In the genomic region with DNA sequence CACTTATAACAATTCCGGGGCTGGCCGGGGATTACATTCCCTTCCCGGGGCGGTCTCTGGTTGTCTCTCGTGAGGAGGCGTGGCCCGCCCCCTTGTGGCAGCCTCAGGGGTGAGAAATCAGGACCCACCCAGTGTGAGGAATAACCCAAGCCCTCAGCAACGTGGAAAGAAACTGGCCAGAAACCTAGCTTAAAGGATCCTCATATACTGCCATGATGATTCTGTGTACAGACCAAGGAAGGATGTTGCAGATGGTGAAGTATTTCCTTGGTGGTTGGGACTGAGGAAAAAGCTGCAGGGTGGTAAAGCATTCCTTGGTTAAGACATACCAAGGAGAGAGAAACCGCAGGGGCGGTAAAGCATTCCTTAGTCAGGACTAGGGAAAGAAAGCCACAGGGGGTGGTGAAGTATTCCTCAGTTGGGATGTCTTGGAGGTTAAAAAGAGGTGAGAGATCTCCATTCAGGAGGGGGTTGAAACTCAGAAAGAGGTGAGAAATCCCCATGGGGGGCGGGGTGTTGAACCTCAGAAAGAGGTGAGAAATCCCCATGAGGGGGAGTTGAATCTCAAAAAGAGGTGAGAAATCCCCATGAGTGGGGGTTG, we compare ENCODE assay signal across 8 cellular contexts.
A peak's percentile ranks its signal among the peaks of the same experiment; 100 is the strongest.
DNase-seq lines count a peak whose midpoint lies in the region; ATAC-seq, FAIRE-seq and TF ChIP-seq lines count a peak whose summit lies in the region.

No MANE protein-coding gene starts in this region.

- no peaks in the 10 kb centered on the region for H3K79me2 ChIP-seq in HepG2 (ENCODE audit: insufficient read depth, low read length)
- H3K79me2 ChIP-seq in PC-9 (ENCODE audit: low read depth) = no peaks in the 10 kb centered on the region

- no peaks in the 10 kb centered on the region for H3K27me3 ChIP-seq in HepG2 (ENCODE audit: control insufficient read depth in 1 of 2, insufficient read depth in 2 of 2, low read length in 2 of 2)
- no peaks in the 10 kb centered on the region for H3K27me3 ChIP-seq in PC-9 (ENCODE audit: insufficient read depth, low read depth)

- H3K4me1 Mint-ChIP-seq in activated naive CD8-positive, alpha-beta T cell treated with anti-CD3 and anti-CD28 coated beads for 36 hours = peaks cover 25% of the 10 kb centered on the region

- CTCF ChIA-PET in HepG2 (lab: Yijun Ruan, JAX; ENCODE audit: low intra/inter-chr PET ratio, low total read pairs) = no interaction called here
- CTCF ChIA-PET in PC-9 (lab: Charles Lee) = no interaction called here

- no peak overlapping the region for H3K4me2 ChIP-seq in HepG2 (ENCODE audit: low read depth, low read length)
- no peak overlapping the region for H3K4me2 ChIP-seq in PC-9

- ATAC-seq in HepG2 (peak; percentile 71), HG02678 (IDR thresholded peaks at IDR 0.05; ENCODE audit: unreplicated experiment) (no peak)

- no peak for TF ChIP-seq EP300 in HepG2 (IDR thresholded peaks at IDR 0.05; ENCODE audit: low read depth in 2 of 2, low read length in 2 of 2)
- no peak for TF ChIP-seq EP300 in HepG2 (CRISPR knock-in tag; IDR thresholded peaks at IDR 0.05; ENCODE audit: borderline replicate concordance)

- DNase-seq in A172 (ENCODE audit: low spot score) = peak; percentile 67
- DNase-seq in GM12891 (ENCODE audit: insufficient read length, low spot score) = no peak
- peak; percentile 15 for DNase-seq in activated naive CD8-positive, alpha-beta T cell treated with anti-CD3 and anti-CD28 coated beads for 36 hours
- peak; percentile 4 for DNase-seq in HepG2 (ENCODE audit: low spot score)
- DNase-seq in NCI-H1694 treated with DMSO at 0.1 percent for 48 hours (lab: John Stamatoyannopoulos, UW) = no peak
- DNase-seq in frontal cortex (ENCODE audit: low spot score in 2 of 2) = no peak
- DNase-seq in PC-9 = no peak

- BruUV-seq in HepG2 (replicated peaks; lab: Mats Ljungman, UMichigan) (no TSS peak), PC-9 (replicated peaks; lab: Mats Ljungman, UMichigan) (no TSS peak)

- WGBS in HepG2 (ENCODE audit: low lambda C conversion rate) = 86% methylated on average over 11 of the region's 11 CpGs

- peaks cover 33% of the 10 kb centered on the region for H3K36me3 Mint-ChIP-seq in activated naive CD8-positive, alpha-beta T cell treated with anti-CD3 and anti-CD28 coated beads for 36 hours

- H3K4me1 ChIP-seq in HepG2 (ENCODE audit: insufficient read depth, low read length) (no peaks in the 10 kb centered on the region), PC-9 (replicated peaks; ENCODE audit: insufficient read depth) (0 out of 2 replicates have a peak, but pooled peaks cover 2% of the 10 kb centered on the region)

- H3K9me3 ChIP-seq in HepG2 (ENCODE audit: low read length) (no peaks in the 10 kb centered on the region), PC-9 (ENCODE audit: insufficient read depth, low read depth) (no peaks in the 10 kb centered on the region)

- intact Hi-C loops in HepG2 (cut with micrococcal nuclease; ENCODE audit: unreplicated experiment) (no loop called here), PC-9 (cut with micrococcal nuclease; ENCODE audit: unreplicated experiment) (no loop called here)

- peak; percentile 58; the same call in 1 of the 2 replicates for TF ChIP-seq RAD21 in HepG2 (CRISPR knock-in tag; IDR thresholded peaks at IDR 0.05)

- TF ChIP-seq POLR2A in GM12891 (IDR thresholded peaks at IDR 0.05; ENCODE audit: low read depth, low read length) (no peak), HepG2 (IDR thresholded peaks at IDR 0.05; ENCODE audit: insufficient read depth in 1 of 2, low read depth in 2 of 2, low read length in 2 of 2) (no peak)

- no peaks in the 10 kb centered on the region for H4K20me1 ChIP-seq in HepG2 (ENCODE audit: insufficient read depth, low read length)
- no peaks in the 10 kb centered on the region for H4K20me1 ChIP-seq in PC-9 (ENCODE audit: insufficient read depth)

- H3K4me3 ChIP-seq in HepG2 (replicated peaks in 1 of 3; ENCODE audit: insufficient read depth in 1 of 3, low read depth in 2 of 3, low read length in 3 of 3) = no peak overlapping the region
- no peak overlapping the region for H3K4me3 ChIP-seq in PC-9

- H3K27ac Mint-ChIP-seq in activated naive CD8-positive, alpha-beta T cell treated with anti-CD3 and anti-CD28 coated beads for 36 hours = peak overlapping the region; percentile 82

- H3K27ac ChIP-seq in HepG2 (ENCODE audit: extremely low read length, insufficient read depth, low read length) = no peak overlapping the region
- H3K27ac ChIP-seq in PC-9 = no peak overlapping the region

- TF ChIP-seq CTCF in HepG2 (CRISPR knock-in tag; IDR thresholded peaks at IDR 0.05) (peak; percentile 67), PC-9 (conservative IDR thresholded peaks at IDR 0.05) (no peak)

- no peaks in the 10 kb centered on the region for H3K9me2 ChIP-seq in PC-9 (ENCODE audit: insufficient read depth)

- H3K36me3 ChIP-seq in HepG2 (replicated peaks in 1 of 2; ENCODE audit: control insufficient read depth in 1 of 2, insufficient read depth in 2 of 2, low read length in 2 of 2) = no peaks in the 10 kb centered on the region
- no peaks in the 10 kb centered on the region for H3K36me3 ChIP-seq in PC-9 (ENCODE audit: low read depth)

- H3F3A ChIP-seq in PC-9 (ENCODE audit: insufficient read depth, low read depth) = no peaks in the 10 kb centered on the region

- H2AFZ ChIP-seq in HepG2 (ENCODE audit: low read length) (no peak overlapping the region), PC-9 (no peak overlapping the region)

- FAIRE-seq in GM12891 (lab: Jason Lieb, UNC) = peak; percentile 69
- no peak for FAIRE-seq in HepG2 (lab: Jason Lieb, UNC)
- no peak for FAIRE-seq in frontal cortex (lab: Jason Lieb, UNC)

- H3K27me3 Mint-ChIP-seq in activated naive CD8-positive, alpha-beta T cell treated with anti-CD3 and anti-CD28 coated beads for 36 hours = no peaks in the 10 kb centered on the region

- peaks cover 2% of the 10 kb centered on the region for H3K9me3 Mint-ChIP-seq in activated naive CD8-positive, alpha-beta T cell treated with anti-CD3 and anti-CD28 coated beads for 36 hours

- POLR2A ChIA-PET in HepG2 (lab: Yijun Ruan, JAX) = no interaction called here
- POLR2A ChIA-PET in PC-9 (lab: Charles Lee; ENCODE audit: unreplicated experiment) = no interaction called here

- in situ Hi-C loops in HepG2 (cut with HindIII; ENCODE audit: extremely low pct_ligation_motif_present, low pct_unique_long_range_greater_than_20kb) = no loop called here

- H3K4me3 Mint-ChIP-seq in activated naive CD8-positive, alpha-beta T cell treated with anti-CD3 and anti-CD28 coated beads for 36 hours = no peak overlapping the region

- no peak overlapping the region for H3K9ac ChIP-seq in HepG2 (ENCODE audit: insufficient read depth, low read depth, low read length)

TF ChIP-seq in GM12891, 5 proteins besides CTCF, POLR2A, EP300 and RAD21:
- TF ChIP-seq TAF1 (IDR thresholded peaks at IDR 0.05; ENCODE audit: low read depth, low read length) (no peak), POU2F2 (IDR thresholded peaks at IDR 0.05; ENCODE audit: low read depth, low read length) (no peak), SPI1 (IDR thresholded peaks at IDR 0.05; ENCODE audit: low read depth, low read length) (no peak), PAX5 (IDR thresholded peaks at IDR 0.05; ENCODE audit: insufficient read depth, low read length, severe bottlenecking) (no peak), POLR2AphosphoS5 (IDR thresholded peaks at IDR 0.05; ENCODE audit: low read depth, low read length) (no peak)
TF ChIP-seq in GM12891: peak in this region for 0.

TF ChIP-seq in HepG2, 621 proteins besides CTCF, POLR2A, EP300 and RAD21:
- TF ChIP-seq, protein P1, sequence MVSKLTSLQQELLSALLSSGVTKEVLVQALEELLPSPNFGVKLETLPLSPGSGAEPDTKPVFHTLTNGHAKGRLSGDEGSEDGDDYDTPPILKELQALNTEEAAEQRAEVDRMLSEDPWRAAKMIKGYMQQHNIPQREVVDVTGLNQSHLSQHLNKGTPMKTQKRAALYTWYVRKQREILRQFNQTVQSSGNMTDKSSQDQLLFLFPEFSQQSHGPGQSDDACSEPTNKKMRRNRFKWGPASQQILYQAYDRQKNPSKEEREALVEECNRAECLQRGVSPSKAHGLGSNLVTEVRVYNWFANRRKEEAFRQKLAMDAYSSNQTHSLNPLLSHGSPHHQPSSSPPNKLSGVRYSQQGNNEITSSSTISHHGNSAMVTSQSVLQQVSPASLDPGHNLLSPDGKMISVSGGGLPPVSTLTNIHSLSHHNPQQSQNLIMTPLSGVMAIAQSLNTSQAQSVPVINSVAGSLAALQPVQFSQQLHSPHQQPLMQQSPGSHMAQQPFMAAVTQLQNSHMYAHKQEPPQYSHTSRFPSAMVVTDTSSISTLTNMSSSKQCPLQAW (CRISPR knock-in tag; IDR thresholded peaks at IDR 0.05) = 0 out of 2 replicates have a peak, but pooled peaks have one; percentile 19
- TF ChIP-seq SMC3 (IDR thresholded peaks at IDR 0.05; ENCODE audit: low read length) (peak; percentile 23; the same call in 1 of the 2 replicates), STAG1 (CRISPR knock-in tag; IDR thresholded peaks at IDR 0.05) (peak; percentile 60), ZNF552 (CRISPR knock-in tag; IDR thresholded peaks at IDR 0.05; ENCODE audit: borderline replicate concordance) (no peak), HNRNPK (IDR thresholded peaks at IDR 0.05; ENCODE audit: low read depth, low read length, poor library complexity, severe bottlenecking) (no peak)

Comparison
In these comparisons a context has a peak if more than half of its experiments do, and no peak if none do; other contexts are left out.
1. DNase-seq: peak in A172 (single experiment), activated naive CD8-positive, alpha-beta T cell treated with anti-CD3 and anti-CD28 coated beads for 36 hours (single experiment) and HepG2 (single experiment); none in GM12891 (single experiment), NCI-H1694 treated with DMSO at 0.1 percent for 48 hours (single experiment), frontal cortex (0 of 2) and PC-9 (0 of 2).